Comparison of ENCODE assay signal across 1 cellular context in the genomic region with DNA sequence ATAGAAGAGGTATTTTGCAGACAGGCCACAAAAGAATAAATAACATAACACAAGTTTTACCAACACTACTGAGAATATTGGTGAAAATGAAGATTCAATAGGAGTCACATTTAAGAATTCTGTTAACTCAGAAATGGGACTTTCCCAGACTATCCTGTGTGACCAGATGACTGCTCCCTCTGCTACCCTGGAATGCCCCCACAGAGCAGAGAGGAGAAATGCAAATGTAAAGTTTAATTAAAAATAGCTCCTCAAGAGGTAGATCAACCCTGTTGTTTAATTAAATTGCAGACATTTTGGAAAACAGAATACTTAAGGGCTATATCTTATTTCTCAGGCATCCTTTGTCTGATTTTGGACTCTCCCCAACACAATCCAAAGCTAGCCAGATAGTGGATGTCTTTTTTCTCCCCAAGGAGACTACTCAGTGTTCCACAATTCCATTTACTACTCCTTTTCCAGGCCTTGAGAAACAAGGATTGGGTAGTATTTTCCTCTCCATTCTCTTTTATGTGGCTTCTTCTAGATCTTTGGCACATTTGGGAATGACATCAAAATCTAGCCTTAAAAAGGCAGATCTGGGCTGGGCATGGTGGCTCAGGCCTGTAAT.
TF ChIP-seq lines count a peak whose summit lies in the region.

No MANE protein-coding gene starts in this region.

TF ChIP-seq in GM12878, 131 proteins besides CTCF, POLR2A, EP300 and RAD21 (continued from another document):
- TF ChIP-seq IRF4 (IDR thresholded peaks at IDR 0.05; ENCODE audit: low read depth, low read length): no peak
- TF ChIP-seq, protein P1, sequence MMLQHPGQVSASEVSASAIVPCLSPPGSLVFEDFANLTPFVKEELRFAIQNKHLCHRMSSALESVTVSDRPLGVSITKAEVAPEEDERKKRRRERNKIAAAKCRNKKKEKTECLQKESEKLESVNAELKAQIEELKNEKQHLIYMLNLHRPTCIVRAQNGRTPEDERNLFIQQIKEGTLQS (IDR thresholded peaks at IDR 0.05; ENCODE audit: borderline replicate concordance, extremely low read depth, low read depth, low read length): no peak
- no peak for TF ChIP-seq ZNF217 (IDR thresholded peaks at IDR 0.05)
- no peak for TF ChIP-seq E2F4 (IDR thresholded peaks at IDR 0.05; ENCODE audit: low read depth, low read length)
- no peak for TF ChIP-seq KLF5 (IDR thresholded peaks at IDR 0.05; ENCODE audit: partially characterized antibody)
- TF ChIP-seq, protein P2, sequence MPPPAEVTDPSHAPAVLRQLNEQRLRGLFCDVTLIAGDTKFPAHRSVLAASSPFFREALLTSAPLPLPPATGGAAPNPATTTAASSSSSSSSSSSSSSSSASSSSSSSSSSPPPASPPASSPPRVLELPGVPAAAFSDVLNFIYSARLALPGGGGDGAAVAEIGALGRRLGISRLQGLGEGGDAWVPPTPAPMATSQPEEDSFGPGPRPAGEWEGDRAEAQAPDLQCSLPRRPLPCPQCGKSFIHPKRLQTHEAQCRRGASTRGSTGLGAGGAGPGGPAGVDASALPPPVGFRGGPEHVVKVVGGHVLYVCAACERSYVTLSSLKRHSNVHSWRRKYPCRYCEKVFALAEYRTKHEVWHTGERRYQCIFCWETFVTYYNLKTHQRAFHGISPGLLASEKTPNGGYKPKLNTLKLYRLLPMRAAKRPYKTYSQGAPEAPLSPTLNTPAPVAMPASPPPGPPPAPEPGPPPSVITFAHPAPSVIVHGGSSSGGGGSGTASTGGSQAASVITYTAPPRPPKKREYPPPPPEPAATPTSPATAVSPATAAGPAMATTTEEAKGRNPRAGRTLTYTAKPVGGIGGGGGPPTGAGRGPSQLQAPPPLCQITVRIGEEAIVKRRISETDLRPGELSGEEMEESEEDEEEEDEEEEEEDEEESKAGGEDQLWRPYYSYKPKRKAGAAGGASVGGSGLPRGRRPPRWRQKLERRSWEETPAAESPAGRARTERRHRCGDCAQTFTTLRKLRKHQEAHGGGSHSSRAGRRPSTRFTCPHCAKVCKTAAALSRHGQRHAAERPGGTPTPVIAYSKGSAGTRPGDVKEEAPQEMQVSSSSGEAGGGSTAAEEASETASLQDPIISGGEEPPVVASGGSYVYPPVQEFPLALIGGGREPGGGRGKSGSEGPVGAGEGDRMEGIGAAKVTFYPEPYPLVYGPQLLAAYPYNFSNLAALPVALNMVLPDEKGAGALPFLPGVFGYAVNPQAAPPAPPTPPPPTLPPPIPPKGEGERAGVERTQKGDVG (CRISPR knock-in tag; IDR thresholded peaks at IDR 0.05): no peak
- no peak for TF ChIP-seq NFIC (IDR thresholded peaks at IDR 0.05; ENCODE audit: low read depth, low read length)
- no peak for TF ChIP-seq STAT1 (conservative IDR thresholded peaks at IDR 0.05)
- TF ChIP-seq SMARCA5 (IDR thresholded peaks at IDR 0.05): no peak
- no peak for TF ChIP-seq MTA2 (IDR thresholded peaks at IDR 0.05; ENCODE audit: low read depth)
